In genomic region chr6:4135665-4136353, GRCh38 we compare ENCODE assay signal across 8 cellular contexts. TPM values are rescaled to one million over a fixed set of nuclear protein-coding genes. Genes with fewer than 3 reads are reported as not detected.
DNase-seq lines count a peak whose midpoint lies in the region; ATAC-seq and TF ChIP-seq lines count a peak whose summit lies in the region.

No MANE protein-coding gene starts in this region.

- peaks cover 22% of the 10 kb centered on the region for H3K4me1 Mint-ChIP-seq in activated naive CD4-positive, alpha-beta T cell treated with anti-CD3 and anti-CD28 coated beads, Interleukin-2, amount 10 ng/mL, durations not matched to agents 7 days and 5 days

- peak; percentile 99 for DNase-seq in GM03348 (ENCODE audit: low spot score)
- peak; percentile 100 for DNase-seq in HEK293T (ENCODE audit: extremely low spot score)
- DNase-seq in MV-4-11 (lab: John Stamatoyannopoulos, UW) = peak; percentile 69
- DNase-seq in SK-N-DZ (ENCODE audit: low spot score) = peak; percentile 90
- peak; percentile 94 for DNase-seq in activated naive CD4-positive, alpha-beta T cell treated with anti-CD3 and anti-CD28 coated beads, Interleukin-2, amount 10 ng/mL, durations not matched to agents 7 days and 5 days

- TF ChIP-seq POLR2A in gastroesophageal sphincter (IDR thresholded peaks at IDR 0.05) = peak; percentile 34 to 49

- CTCF ChIA-PET in HEK293T (lab: Yijun Ruan, JAX) = interaction anchor here (1.2 kb wide), 1 partner anchor 74 kb away, joined by 4 read pairs; no protein-coding TSS in a partner anchor
- CTCF ChIA-PET in activated naive CD4-positive, alpha-beta T cell treated with anti-CD3 and anti-CD28 coated beads, Interleukin-2, amount 10 ng/mL, durations not matched to agents 7 days and 5 days (lab: Charles Lee) = interaction anchor here (0.9 to 4.1 kb wide), 5 partner anchors 10 to 86 kb away, joined by 3 to 13 read pairs (median 4); no protein-coding TSS in a partner anchor

- H3K27ac ChIP-seq in gastroesophageal sphincter (peak overlapping the region; percentile 69 to 98 (median 88)), neutrophil (peak overlapping the region; percentile 46), subcutaneous abdominal adipose tissue (ENCODE audit: low read depth, low read length) (peak overlapping the region; percentile 77)

- H3K36me3 ChIP-seq in gastroesophageal sphincter (peaks cover 0 to 21% of the 10 kb centered on the region in 2 donors), neutrophil (no peaks in the 10 kb centered on the region), subcutaneous abdominal adipose tissue (ENCODE audit: control insufficient read depth in 5 of 5, insufficient read depth in 5 of 5, low read length in 5 of 5) (peaks cover 4 to 9% (median 6%) of the 10 kb centered on the region in 5 donors)

- H3K4me3 ChIP-seq in gastroesophageal sphincter (peak overlapping the region; percentile 78 to 83), neutrophil (ENCODE audit: low read depth in 1 of 2, low read length in 1 of 2) (peak overlapping the region; percentile 89 to 90), subcutaneous abdominal adipose tissue (ENCODE audit: low read depth in 1 of 5, low read length in 5 of 5) (peak overlapping the region; percentile 73 to 89 (median 79))

- peak overlapping the region; percentile 83 for H3K27ac Mint-ChIP-seq in activated naive CD4-positive, alpha-beta T cell treated with anti-CD3 and anti-CD28 coated beads, Interleukin-2, amount 10 ng/mL, durations not matched to agents 7 days and 5 days

- H3K9me3 Mint-ChIP-seq in activated naive CD4-positive, alpha-beta T cell treated with anti-CD3 and anti-CD28 coated beads, Interleukin-2, amount 10 ng/mL, durations not matched to agents 7 days and 5 days = peaks cover 6% of the 10 kb centered on the region

- no CpG with 5 or more reads among the region's 64 CpGs for WGBS in gastroesophageal sphincter (ENCODE audit: low coverage in 1 of 2), 2 donors

- H3K4me3 Mint-ChIP-seq in activated naive CD4-positive, alpha-beta T cell treated with anti-CD3 and anti-CD28 coated beads, Interleukin-2, amount 10 ng/mL, durations not matched to agents 7 days and 5 days = peak overlapping the region; percentile 79

- H3K27me3 ChIP-seq in gastroesophageal sphincter (no peaks in the 10 kb centered on the region), neutrophil (peaks cover 22% of the 10 kb centered on the region), subcutaneous abdominal adipose tissue (ENCODE audit: control insufficient read depth in 5 of 5, insufficient read depth in 4 of 5, low read length in 5 of 5) (no peaks in the 10 kb centered on the region)

- ATAC-seq in gastroesophageal sphincter = peak; percentile 93

- no peaks in the 10 kb centered on the region for H3K9me3 ChIP-seq in gastroesophageal sphincter
- H3K9me3 ChIP-seq in neutrophil = no peaks in the 10 kb centered on the region
- H3K9me3 ChIP-seq in subcutaneous abdominal adipose tissue (ENCODE audit: control insufficient read depth in 5 of 5, low read length in 5 of 5) = no peaks in the 10 kb centered on the region

- no peak for TF ChIP-seq EP300 in gastroesophageal sphincter (IDR thresholded peaks at IDR 0.05)

- peak in 2 of 4 experiments; percentile 18 to 21 for TF ChIP-seq CTCF in gastroesophageal sphincter (IDR thresholded peaks at IDR 0.05)
- no peak for TF ChIP-seq CTCF in neutrophil (IDR thresholded peaks at IDR 0.05)

- POLR2A ChIA-PET in HEK293T (lab: Yijun Ruan, JAX) = interaction anchor here (0.7 to 3.7 kb wide), 8 partner anchors 9 to 117 kb away, joined by 3 to 24 read pairs (median 4); a partner anchor contains a TSS

- H3K27me3 Mint-ChIP-seq in activated naive CD4-positive, alpha-beta T cell treated with anti-CD3 and anti-CD28 coated beads, Interleukin-2, amount 10 ng/mL, durations not matched to agents 7 days and 5 days = no peaks in the 10 kb centered on the region

- peaks cover 0 to 44% (median 4%) of the 10 kb centered on the region in 3 donors for H3K4me1 ChIP-seq in gastroesophageal sphincter
- H3K4me1 ChIP-seq in neutrophil (ENCODE audit: control insufficient read depth in 1 of 2, insufficient read depth in 1 of 2, low read depth in 1 of 2, low read length in 1 of 2) = peaks cover 15 to 18% of the 10 kb centered on the region in 2 experiments
- peaks cover 4 to 26% (median 23%) of the 10 kb centered on the region in 5 donors for H3K4me1 ChIP-seq in subcutaneous abdominal adipose tissue (ENCODE audit: control insufficient read depth in 5 of 5, insufficient read depth in 5 of 5, low read length in 5 of 5)

- H3K36me3 Mint-ChIP-seq in activated naive CD4-positive, alpha-beta T cell treated with anti-CD3 and anti-CD28 coated beads, Interleukin-2, amount 10 ng/mL, durations not matched to agents 7 days and 5 days = peaks cover 18% of the 10 kb centered on the region

- peak overlapping the region; percentile 48 to 83 (median 73) for H3K9ac ChIP-seq in subcutaneous abdominal adipose tissue (ENCODE audit: low read length in 5 of 5)

TF ChIP-seq in HEK293T, 16 proteins besides CTCF, POLR2A, EP300 and RAD21:
- TF ChIP-seq FOXA1 (IDR thresholded peaks at IDR 0.05) = no peak
- TF ChIP-seq SP1 (IDR thresholded peaks at IDR 0.05) = no peak
- no peak for TF ChIP-seq PKNOX1 (IDR thresholded peaks at IDR 0.05)
- no peak for TF ChIP-seq LEF1 (IDR thresholded peaks at IDR 0.05; ENCODE audit: borderline replicate concordance)
- TF ChIP-seq L3MBTL2 (conservative IDR thresholded peaks at IDR 0.05) = no peak
- TF ChIP-seq ARNT (IDR thresholded peaks at IDR 0.05) = no peak
- TF ChIP-seq TARDBP (IDR thresholded peaks at IDR 0.05) = no peak
- no peak for TF ChIP-seq CTBP1 (IDR thresholded peaks at IDR 0.05; ENCODE audit: borderline replicate concordance)
- no peak for TF ChIP-seq ZNF384 (IDR thresholded peaks at IDR 0.05)

RNA-seq across cellular contexts. Expression of gene ECI2, which starts 0.4 kb away (rescaled TPM):
- 50.6 and 51.6 TPM in 2 replicates for polyA plus RNA-seq in SK-N-DZ (2014; cell fraction: cytosol; rRNA removed)
- polyA plus RNA-seq in SK-N-DZ (2014; cell fraction: nucleus; rRNA removed) = 28.4 and 29.1 TPM in 2 replicates
- 10 to 100 TPM; 44.0 to 87.3 (median 46.9) TPM for total RNA-seq in gastroesophageal sphincter

RNA-seq across cellular contexts. Expression of gene FAM217A, which starts 56.9 kb away (rescaled TPM):
- not detected in 2 replicates for polyA plus RNA-seq in SK-N-DZ (2014; cell fraction: cytosol; rRNA removed)
- not detected in 2 replicates for polyA plus RNA-seq in SK-N-DZ (2014; cell fraction: nucleus; rRNA removed)
- not detected for total RNA-seq in gastroesophageal sphincter

Comparison
In these comparisons a context has a peak if more than half of its experiments do, and no peak if none do; other contexts are left out.
1. Peak in every context shown above with its lines: DNase-seq, ATAC-seq, H3K4me3 ChIP-seq and H3K27ac ChIP-seq.